Comparison of ENCODE assay signal across 19 cellular contexts in genomic region chr16:10322723-10323527, GRCh38.
DNase-seq lines count a peak whose midpoint lies in the region; ATAC-seq, FAIRE-seq and TF ChIP-seq lines count a peak whose summit lies in the region.
"Had no signal": no experiment of that assay in that cellular context is flagged by ENCODE, and none has a peak within 500 bp of the region (broad histone marks: within the 10 kb centered on the region; RNA-seq: fewer than 3 reads in every experiment).

No MANE protein-coding gene starts in this region.

- in situ Hi-C loops in K562 (cut with MboI), result no loop called here
- in situ Hi-C loops in GM13976 (cut with MboI; ENCODE audit: low sequenced_read_pairs, unreplicated experiment), result no loop called here

- H3K9me1 ChIP-seq in K562 (ENCODE audit: control insufficient read depth, insufficient read depth, low read length), result no peaks in the 10 kb centered on the region

- H3K4me3 ChIP-seq in K562 (no peak overlapping the region), right lobe of liver (no peak overlapping the region)
- H3K4me3 ChIP-seq: BLaER1, SJCRH30 had no signal

- TF ChIP-seq RAD21 in K562 (CRISPR knock-in tag; conservative IDR thresholded peaks at IDR 0.05 in 1 of 2, IDR thresholded peaks at IDR 0.05 in 1 of 2), result no peak

- peaks cover 16% of the 10 kb centered on the region for H3K4me1 Mint-ChIP-seq in type B pancreatic cell (ENCODE audit: unreplicated experiment)

- BruUV-seq in K562 (replicated peaks; lab: Mats Ljungman, UMichigan), result no TSS peak

- no peaks in the 10 kb centered on the region for H4K20me1 ChIP-seq in K562 (replicated peaks; ENCODE audit: control insufficient read depth, insufficient read depth, low read length)
- H4K20me1 ChIP-seq: BLaER1 had no signal

- no peaks in the 10 kb centered on the region; the same call in 2 of the 3 replicates for H3K79me2 ChIP-seq in K562 (ENCODE audit: control insufficient read depth, insufficient read depth, low read length)

- H3K36me3 ChIP-seq in K562 (ENCODE audit: control insufficient read depth, insufficient read depth, low read length), result no peaks in the 10 kb centered on the region
- H3K36me3 ChIP-seq in right lobe of liver, result no peaks in the 10 kb centered on the region
- H3K36me3 ChIP-seq: BLaER1, SJCRH30 had no signal

- peak overlapping the region; percentile 59 for H3K27ac Mint-ChIP-seq in type B pancreatic cell

- peak overlapping the region; percentile 77 for H2AFZ ChIP-seq in K562 (ENCODE audit: low read depth, low read length)

- H3K9ac ChIP-seq in K562 (ENCODE audit: insufficient read depth in 1 of 2, low read depth in 2 of 2, low read length in 2 of 2), result peak overlapping the region in 1 of 2 experiments; percentile 10; a peak in 2 of 4 replicates
- H3K9ac ChIP-seq: BLaER1 had no signal

- peak; percentile 70 for FAIRE-seq in K562 (lab: Jason Lieb, UNC)
- FAIRE-seq: GM12891, GM19239 had no signal

- TF ChIP-seq CTCF in K562 (IDR thresholded peaks at IDR 0.05 in 2 of 3, conservative IDR thresholded peaks at IDR 0.05 in 1 of 3; ENCODE audit: insufficient read depth in 2 of 3, low read depth in 1 of 3, low read length in 3 of 3), result no peak
- no peak for TF ChIP-seq CTCF in right lobe of liver (IDR thresholded peaks at IDR 0.05)
- TF ChIP-seq CTCF in type B pancreatic cell (conservative IDR thresholded peaks at IDR 0.05), result no peak
- no peak for TF ChIP-seq CTCF in GM13976 (IDR thresholded peaks at IDR 0.05; ENCODE audit: borderline replicate concordance, control extremely low read depth, extremely low read depth, insufficient read depth, missing control alignments)

- POLR2A ChIA-PET in K562 (lab: Yijun Ruan, JAX), result no interaction called here

- CTCF ChIA-PET in K562 (lab: Yijun Ruan, JAX; ENCODE audit: low intra/inter-chr PET ratio), result no interaction called here

- TF ChIP-seq POLR2A in K562 (conservative IDR thresholded peaks at IDR 0.05) (no peak), right lobe of liver (IDR thresholded peaks at IDR 0.05) (no peak)

- H3K27me3 ChIP-seq in K562 (ENCODE audit: control insufficient read depth in 2 of 2, insufficient read depth in 2 of 2, low read length in 2 of 2) (no peaks in the 10 kb centered on the region), right lobe of liver (no peaks in the 10 kb centered on the region)
- H3K27me3 ChIP-seq: BLaER1, SJCRH30 had no signal

- H3K4me1 ChIP-seq in K562 (replicated peaks in 1 of 2; ENCODE audit: control insufficient read depth in 2 of 2, insufficient read depth in 2 of 2, low read length in 2 of 2) (peaks cover 23 to 43% of the 10 kb centered on the region in 2 experiments), right lobe of liver (peaks cover 0 to 16% (median 8%) of the 10 kb centered on the region in 4 donors)
- H3K4me1 ChIP-seq: BLaER1, SJCRH30 had no signal

- intact Hi-C loops in K562 (cut with micrococcal nuclease), result no loop called here
- intact Hi-C loops in right lobe of liver (cut with DNase I), result no loop called here

- no peak overlapping the region for H3K4me3 Mint-ChIP-seq in type B pancreatic cell

- ATAC-seq in K562, result peak; percentile 82
- ATAC-seq in right lobe of liver, result peak in 3 of 4 donors; percentile 10 to 49 (median 47)
- ATAC-seq in HG02588 (IDR thresholded peaks at IDR 0.05; ENCODE audit: unreplicated experiment), result no peak

- no peaks in the 10 kb centered on the region for H3K36me3 Mint-ChIP-seq in type B pancreatic cell

- TF ChIP-seq EP300 in K562 (IDR thresholded peaks at IDR 0.05; ENCODE audit: low read length), result peak; percentile 82; the same call in 1 of the 2 replicates

- H3K4me2 ChIP-seq in K562 (ENCODE audit: insufficient read depth, low read length), result no peak overlapping the region; the same call in 1 of the 2 replicates
- H3K4me2 ChIP-seq: BLaER1 had no signal

- WGBS in K562 (ENCODE audit: insufficient coverage, low coverage, missing lambda C conversion rate), result 19% methylated on average over 8 of the region's 8 CpGs
- 55% methylated on average over 7 of the region's 8 CpGs for WGBS in right lobe of liver (ENCODE audit: insufficient coverage, low coverage, low lambda C conversion rate, missing lambda C conversion rate)

- H3K9me3 ChIP-seq in K562 (replicated peaks; ENCODE audit: control insufficient read depth, insufficient read depth, low read depth, low read length) (peaks cover 3% of the 10 kb centered on the region; the same call in 1 of the 2 replicates), right lobe of liver (no peaks in the 10 kb centered on the region)
- H3K9me3 ChIP-seq: BLaER1, SJCRH30 had no signal

- no peaks in the 10 kb centered on the region for H3K9me3 Mint-ChIP-seq in type B pancreatic cell

- no peaks in the 10 kb centered on the region for H3K27me3 Mint-ChIP-seq in type B pancreatic cell

- DNase-seq in HuH-7 (ENCODE audit: low spot score), result peak; percentile 17
- DNase-seq in K562 (ENCODE audit: extremely low read depth in 1 of 4, low spot score in 3 of 4), result peak in 3 of 4 experiments; percentile 16 to 84 (median 67)
- no peak for DNase-seq in right lobe of liver
- DNase-seq in type B pancreatic cell (ENCODE audit: extremely low spot score, unreplicated experiment), result no peak
- no peak for DNase-seq in GM13976 (ENCODE audit: low spot score)
- DNase-seq in HuH-7.5 (ENCODE audit: low spot score), result no peak
- DNase-seq: COR-L47, DMS53, GOT3, Karpas-422, NCI-H2029, NCI-H2171 treated with DMSO at 0.1 percent for 48 hours, NCI-H82, SJCRH30, SW 1271 had no signal

- H3K27ac ChIP-seq in K562 (ENCODE audit: extremely low read depth, low read depth, low read length), result peak overlapping the region; percentile 70
- H3K27ac ChIP-seq in right lobe of liver, result peak overlapping the region in 1 of 3 donors; percentile 59
- H3K27ac ChIP-seq: BLaER1, SJCRH30 had no signal

TF ChIP-seq in K562, 482 proteins besides CTCF, POLR2A, EP300 and RAD21 (continues in another document):
- TF ChIP-seq HNRNPUL1 (IDR thresholded peaks at IDR 0.05; ENCODE audit: low read length), result no peak
- TF ChIP-seq NCOA1 (IDR thresholded peaks at IDR 0.05; ENCODE audit: low read depth), result peak; percentile 52; the same call in 1 of the 2 replicates
- TF ChIP-seq, protein P1, sequence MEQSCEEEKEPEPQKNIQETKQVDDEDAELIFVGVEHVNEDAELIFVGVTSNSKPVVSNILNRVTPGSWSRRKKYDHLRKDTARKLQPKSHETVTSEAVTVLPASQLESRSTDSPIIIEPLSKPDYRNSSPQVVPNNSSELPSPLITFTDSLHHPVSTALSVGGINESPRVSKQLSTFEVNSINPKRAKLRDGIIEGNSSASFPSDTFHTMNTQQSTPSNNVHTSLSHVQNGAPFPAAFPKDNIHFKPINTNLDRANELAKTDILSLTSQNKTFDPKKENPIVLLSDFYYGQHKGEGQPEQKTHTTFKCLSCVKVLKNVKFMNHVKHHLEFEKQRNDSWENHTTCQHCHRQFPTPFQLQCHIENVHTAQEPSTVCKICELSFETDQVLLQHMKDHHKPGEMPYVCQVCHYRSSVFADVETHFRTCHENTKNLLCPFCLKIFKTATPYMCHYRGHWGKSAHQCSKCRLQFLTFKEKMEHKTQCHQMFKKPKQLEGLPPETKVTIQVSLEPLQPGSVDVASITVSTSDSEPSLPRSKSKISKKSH (CRISPR knock-in tag; IDR thresholded peaks at IDR 0.05), result no peak
- TF ChIP-seq FUS (optimal IDR thresholded peaks at IDR 0.05; ENCODE audit: low read depth, low read length), result no peak
- no peak for TF ChIP-seq KAT2B (IDR thresholded peaks at IDR 0.05; ENCODE audit: low read depth, low read length)
- no peak for TF ChIP-seq CBX8 (IDR thresholded peaks at IDR 0.05; ENCODE audit: borderline replicate concordance, extremely low read depth, low read depth, low read length, poor library complexity, severe bottlenecking)
- no peak for TF ChIP-seq TFE3 (CRISPR knock-in tag; IDR thresholded peaks at IDR 0.05)
- peak; percentile 93 for TF ChIP-seq CBFA2T3 (IDR thresholded peaks at IDR 0.05)
- TF ChIP-seq NFIC (IDR thresholded peaks at IDR 0.05), result peak; percentile 50
- no peak for TF ChIP-seq ASH1L (IDR thresholded peaks at IDR 0.05; ENCODE audit: borderline replicate concordance, low read depth, partially characterized antibody)
- peak; percentile 76 for TF ChIP-seq TAL1 (IDR thresholded peaks at IDR 0.05)
- TF ChIP-seq NR2C1 (IDR thresholded peaks at IDR 0.05), result 0 out of 2 replicates have a peak, but pooled peaks have one; percentile 42
- peak; percentile 51; the same call in 1 of the 2 replicates for TF ChIP-seq NR2C1 (tag; IDR thresholded peaks at IDR 0.05)
- peak; percentile 68; the same call in 1 of the 2 replicates for TF ChIP-seq CC2D1A (IDR thresholded peaks at IDR 0.05)
- no peak for TF ChIP-seq ZNF707 (CRISPR knock-in tag; conservative IDR thresholded peaks at IDR 0.05)

Comparison
In these comparisons a context has a peak if more than half of its experiments do, and no peak if none do; other contexts are left out.
1. DNase-seq: peak in HuH-7 (single experiment) and K562 (3 of 4); none in right lobe of liver (0 of 3), type B pancreatic cell (single experiment), GM13976 (single experiment) and HuH-7.5 (single experiment).